In genomic region chr9:110049699-110050450, GRCh38 we compare ENCODE assay signal across 8 cellular contexts.
A peak's percentile ranks its signal among the peaks of the same experiment; 100 is the strongest.
DNase-seq lines count a peak whose midpoint lies in the region; ATAC-seq and TF ChIP-seq lines count a peak whose summit lies in the region.

No MANE protein-coding gene starts in this region.

- no peak for ATAC-seq in activated CD8-positive, alpha-beta T cell treated with anti-CD3 and anti-CD28 coated beads for 36 hours
- ATAC-seq in omental fat pad (ENCODE audit: low FRiP score): peak; percentile 27

- DNase-seq in DMS153 treated with DMSO at 0.1 percent for 48 hours (lab: John Stamatoyannopoulos, UW; ENCODE audit: unreplicated experiment): peak; percentile 14
- no peak for DNase-seq in DMS153 (lab: John Stamatoyannopoulos, UW)
- peak; percentile 30 for DNase-seq in KBM-7
- DNase-seq in activated CD8-positive, alpha-beta T cell treated with anti-CD3 and anti-CD28 coated beads for 36 hours: peak; percentile 16
- DNase-seq in fibroblast of villous mesenchyme (ENCODE audit: low read depth): peak; percentile 42
- DNase-seq in omental fat pad (ENCODE audit: low spot score): no peak
- DNase-seq in GM19238 (ENCODE audit: insufficient read length, low spot score): no peak
- DNase-seq in NCI-H187 treated with DMSO at 0.1 percent for 48 hours (lab: John Stamatoyannopoulos, UW): no peak

- peak overlapping the region; percentile 76 for H3K4me3 Mint-ChIP-seq in activated CD8-positive, alpha-beta T cell treated with anti-CD3 and anti-CD28 coated beads for 36 hours

- POLR2A ChIA-PET in activated CD8-positive, alpha-beta T cell treated with anti-CD3 and anti-CD28 coated beads for 36 hours (lab: Charles Lee): interaction anchor here (1.1 kb wide), 1 partner anchor 143 kb away, joined by 3 read pairs; no protein-coding TSS in a partner anchor

- intact Hi-C loops in activated CD8-positive, alpha-beta T cell treated with anti-CD3 and anti-CD28 coated beads for 36 hours (cut with micrococcal nuclease): no loop called here

- no peak for TF ChIP-seq CTCF in activated CD8-positive, alpha-beta T cell treated with anti-CD3 and anti-CD28 coated beads for 36 hours (IDR thresholded peaks at IDR 0.05)
- TF ChIP-seq CTCF in fibroblast of villous mesenchyme (IDR thresholded peaks at IDR 0.05; ENCODE audit: insufficient read depth, low read depth, low read length) (no peak), omental fat pad (IDR thresholded peaks at IDR 0.05) (no peak)

- H3K27me3 Mint-ChIP-seq in activated CD8-positive, alpha-beta T cell treated with anti-CD3 and anti-CD28 coated beads for 36 hours: peaks cover 34% of the 10 kb centered on the region

- H3K4me3 ChIP-seq in fibroblast of villous mesenchyme (ENCODE audit: low read depth, low read length): peak overlapping the region; percentile 92

- H3K9me3 Mint-ChIP-seq in activated CD8-positive, alpha-beta T cell treated with anti-CD3 and anti-CD28 coated beads for 36 hours: no peaks in the 10 kb centered on the region

- CTCF ChIA-PET in activated CD8-positive, alpha-beta T cell treated with anti-CD3 and anti-CD28 coated beads for 36 hours (lab: Charles Lee): interaction anchor here (0.8 to 1.9 kb wide), 3 partner anchors 8 to 146 kb away, joined by 4 to 6 read pairs (median 5); no protein-coding TSS in a partner anchor

- H3K4me1 Mint-ChIP-seq in activated CD8-positive, alpha-beta T cell treated with anti-CD3 and anti-CD28 coated beads for 36 hours (ENCODE audit: low read depth): peaks cover 26% of the 10 kb centered on the region

- H3K36me3 Mint-ChIP-seq in activated CD8-positive, alpha-beta T cell treated with anti-CD3 and anti-CD28 coated beads for 36 hours (ENCODE audit: low read depth): no peaks in the 10 kb centered on the region

- in situ Hi-C loops in KBM-7 (cut with MboI; ENCODE audit: low pct_unique_long_range_greater_than_20kb, low sequenced_read_pairs): loop anchor here (25.0 kb wide), 1 partner anchor 138 kb away; no protein-coding TSS in a partner anchor

- H3K27ac Mint-ChIP-seq in activated CD8-positive, alpha-beta T cell treated with anti-CD3 and anti-CD28 coated beads for 36 hours: no peak overlapping the region

Comparison
In these comparisons a context has a peak if more than half of its experiments do, and no peak if none do; other contexts are left out.
1. DNase-seq: peak in DMS153 treated with DMSO at 0.1 percent for 48 hours (single experiment), KBM-7 (single experiment), activated CD8-positive, alpha-beta T cell treated with anti-CD3 and anti-CD28 coated beads for 36 hours (single experiment) and fibroblast of villous mesenchyme (single experiment); none in DMS153 (single experiment), omental fat pad (single experiment), GM19238 (single experiment) and NCI-H187 treated with DMSO at 0.1 percent for 48 hours (single experiment).